In genomic region chr21:44084496-44085241, GRCh38 we compare ENCODE assay signal across 12 cellular contexts. TPM values are rescaled to one million over a fixed set of nuclear protein-coding genes. Genes with fewer than 3 reads are reported as not detected.
DNase-seq lines count a peak whose midpoint lies in the region; ATAC-seq lines count a peak whose summit lies in the region.
"Had no signal": no experiment of that assay in that cellular context is flagged by ENCODE, and none has a peak within 500 bp of the region (broad histone marks: within the 10 kb centered on the region; RNA-seq: fewer than 3 reads in every experiment).

No MANE protein-coding gene starts in this region.

- H3K4me1 Mint-ChIP-seq in activated CD8-positive, alpha-beta memory T cell treated with anti-CD3 and anti-CD28 coated beads, Interleukin-2, amount 10 ng/mL, durations not matched to agents 7 days and 5 days: peaks cover 90% of the 10 kb centered on the region
- peaks cover 99% of the 10 kb centered on the region for H3K4me1 Mint-ChIP-seq in activated T-cell treated with anti-CD3 and anti-CD28 coated beads, Interleukin-2, amount 50 U/mL, for 72 hours (ENCODE audit: low read depth)
- peaks cover 99 to 100% of the 10 kb centered on the region in 2 donors for H3K4me1 Mint-ChIP-seq in immature natural killer cell

- H3K9ac ChIP-seq in subcutaneous abdominal adipose tissue (ENCODE audit: low read length in 5 of 5): no peak overlapping the region
- H3K9ac ChIP-seq: SK-N-SH had no signal

- peaks cover 2 to 44% (median 23%) of the 10 kb centered on the region in 5 donors for H3K4me1 ChIP-seq in subcutaneous abdominal adipose tissue (ENCODE audit: control insufficient read depth in 5 of 5, insufficient read depth in 5 of 5, low read length in 5 of 5)
- H3K4me1 ChIP-seq: prostate gland had no signal

- H3K27ac Mint-ChIP-seq in activated CD8-positive, alpha-beta memory T cell treated with anti-CD3 and anti-CD28 coated beads, Interleukin-2, amount 10 ng/mL, durations not matched to agents 7 days and 5 days: peak overlapping the region; percentile 97
- peak overlapping the region; percentile 97 for H3K27ac Mint-ChIP-seq in activated T-cell treated with anti-CD3 and anti-CD28 coated beads, Interleukin-2, amount 50 U/mL, for 72 hours
- H3K27ac Mint-ChIP-seq in immature natural killer cell: peak overlapping the region; percentile 99 to 100 (median 99)

- no peaks in the 10 kb centered on the region for H3K9me3 Mint-ChIP-seq in activated CD8-positive, alpha-beta memory T cell treated with anti-CD3 and anti-CD28 coated beads, Interleukin-2, amount 10 ng/mL, durations not matched to agents 7 days and 5 days (ENCODE audit: low read depth)
- H3K9me3 Mint-ChIP-seq in activated T-cell treated with anti-CD3 and anti-CD28 coated beads, Interleukin-2, amount 50 U/mL, for 72 hours: no peaks in the 10 kb centered on the region
- H3K9me3 Mint-ChIP-seq in immature natural killer cell: no peaks in the 10 kb centered on the region

- H3K27ac ChIP-seq in subcutaneous abdominal adipose tissue (ENCODE audit: low read depth, low read length): peak overlapping the region; percentile 30

- H3K4me3 Mint-ChIP-seq in activated CD8-positive, alpha-beta memory T cell treated with anti-CD3 and anti-CD28 coated beads, Interleukin-2, amount 10 ng/mL, durations not matched to agents 7 days and 5 days: peak overlapping the region; percentile 74
- peak overlapping the region; percentile 77 to 93 for H3K4me3 Mint-ChIP-seq in activated T-cell treated with anti-CD3 and anti-CD28 coated beads, Interleukin-2, amount 50 U/mL, for 72 hours
- peak overlapping the region; percentile 84 to 96 (median 92) for H3K4me3 Mint-ChIP-seq in immature natural killer cell

- peaks cover 12 to 90% (median 83%) of the 10 kb centered on the region in 5 donors for H3K36me3 ChIP-seq in subcutaneous abdominal adipose tissue (ENCODE audit: control insufficient read depth in 5 of 5, insufficient read depth in 5 of 5, low read length in 5 of 5)

- no peaks in the 10 kb centered on the region for H3K27me3 ChIP-seq in subcutaneous abdominal adipose tissue (ENCODE audit: control insufficient read depth in 5 of 5, insufficient read depth in 4 of 5, low read length in 5 of 5)

- peaks cover 76% of the 10 kb centered on the region for H3K36me3 Mint-ChIP-seq in activated CD8-positive, alpha-beta memory T cell treated with anti-CD3 and anti-CD28 coated beads, Interleukin-2, amount 10 ng/mL, durations not matched to agents 7 days and 5 days
- peaks cover 24 to 48% of the 10 kb centered on the region in 2 donors for H3K36me3 Mint-ChIP-seq in activated T-cell treated with anti-CD3 and anti-CD28 coated beads, Interleukin-2, amount 50 U/mL, for 72 hours (ENCODE audit: insufficient read depth in 2 of 2)
- H3K36me3 Mint-ChIP-seq in immature natural killer cell: peaks cover 46 to 76% (median 55%) of the 10 kb centered on the region in 3 donors

- no peaks in the 10 kb centered on the region for H3K27me3 Mint-ChIP-seq in activated CD8-positive, alpha-beta memory T cell treated with anti-CD3 and anti-CD28 coated beads, Interleukin-2, amount 10 ng/mL, durations not matched to agents 7 days and 5 days
- no peaks in the 10 kb centered on the region for H3K27me3 Mint-ChIP-seq in activated T-cell treated with anti-CD3 and anti-CD28 coated beads, Interleukin-2, amount 50 U/mL, for 72 hours (ENCODE audit: low read depth)
- H3K27me3 Mint-ChIP-seq in immature natural killer cell (ENCODE audit: low read depth in 3 of 3): peaks cover 50 to 69% (median 55%) of the 10 kb centered on the region in 3 donors

- DNase-seq in activated CD8-positive, alpha-beta memory T cell treated with anti-CD3 and anti-CD28 coated beads, Interleukin-2, amount 10 ng/mL, durations not matched to agents 7 days and 5 days: peak; percentile 42
- no peak for DNase-seq in activated CD8-positive, alpha-beta memory T cell treated with anti-CD3 and anti-CD28 coated beads, Interleukin-2, amount 50 U/mL, for 4 hours
- no peak for DNase-seq in activated T-cell treated with anti-CD3 and anti-CD28 coated beads, Interleukin-2, amount 50 U/mL, for 72 hours
- peak; percentile 53 to 62 (median 57) for DNase-seq in immature natural killer cell
- no peak for DNase-seq in OCI-M2 (lab: John Stamatoyannopoulos, UW; ENCODE audit: unreplicated experiment)
- DNase-seq in A172 (ENCODE audit: low spot score): no peak
- DNase-seq: ACHN, NCI-H524, SK-N-SH had no signal

- H3K4me3 ChIP-seq in subcutaneous abdominal adipose tissue (ENCODE audit: low read depth in 1 of 5, low read length in 5 of 5): no peak overlapping the region
- H3K4me3 ChIP-seq: prostate gland had no signal

- no peak for ATAC-seq in activated CD8-positive, alpha-beta memory T cell treated with anti-CD3 and anti-CD28 coated beads, Interleukin-2, amount 10 ng/mL, durations not matched to agents 7 days and 5 days
- ATAC-seq in activated T-cell treated with anti-CD3 and anti-CD28 coated beads, Interleukin-2, amount 50 U/mL, for 72 hours (replicated peaks in 1 of 2): no peak
- ATAC-seq in HG03097 (IDR thresholded peaks at IDR 0.05; ENCODE audit: low FRiP score, unreplicated experiment): no peak

- H3K9me3 ChIP-seq in subcutaneous abdominal adipose tissue (ENCODE audit: control insufficient read depth in 5 of 5, low read length in 5 of 5): no peaks in the 10 kb centered on the region
- H3K9me3 ChIP-seq: prostate gland, SK-N-SH had no signal

- CTCF ChIA-PET in activated CD8-positive, alpha-beta memory T cell treated with anti-CD3 and anti-CD28 coated beads, Interleukin-2, amount 10 ng/mL, durations not matched to agents 7 days and 5 days (lab: Charles Lee): interaction anchor here (0.8 to 3.6 kb wide), 13 partner anchors 9 to 274 kb away, joined by 3 to 19 read pairs (median 6); partner anchors contain the start of gene TRAPPC10

RNA-seq across cellular contexts. Expression of gene PWP2, which starts 22.5 kb away (rescaled TPM):
- total RNA-seq in activated CD8-positive, alpha-beta memory T cell treated with anti-CD3 and anti-CD28 coated beads, Interleukin-2, amount 10 ng/mL, durations not matched to agents 7 days and 5 days: 1 to 10 TPM; 9.3 to 9.6 TPM
- 10 to 100 TPM in 1 of 2 donors, 1 to 10 TPM in 1; 5.9 to 23.2 TPM for total RNA-seq in activated T-cell treated with anti-CD3 and anti-CD28 coated beads, Interleukin-2, amount 50 U/mL, for 72 hours
- polyA plus RNA-seq in immature natural killer cell: 10 to 100 TPM in 1 of 3 donors, 1 to 10 TPM in 1, under 1 TPM in 1; 0.63 to 23.8 (median 7.4) TPM
- 44.4 and 56.9 TPM in 2 replicates for total RNA-seq in A172 (2014; rRNA removed; shearing (Covaris generic))

RNA-seq across cellular contexts. Expression of gene GATD3, which starts 48.8 kb away (rescaled TPM):
- 10 to 100 TPM; 10.0 to 12.5 TPM for total RNA-seq in activated CD8-positive, alpha-beta memory T cell treated with anti-CD3 and anti-CD28 coated beads, Interleukin-2, amount 10 ng/mL, durations not matched to agents 7 days and 5 days
- 10 to 100 TPM; 12.7 to 35.3 TPM for total RNA-seq in activated T-cell treated with anti-CD3 and anti-CD28 coated beads, Interleukin-2, amount 50 U/mL, for 72 hours
- polyA plus RNA-seq in immature natural killer cell: 10 to 100 TPM; 20.9 to 51.9 (median 51.8) TPM
- 58.8 and 66.8 TPM in 2 replicates for total RNA-seq in A172 (2014; rRNA removed; shearing (Covaris generic))

Comparison
In these comparisons a context has a peak if more than half of its experiments do, and no peak if none do; other contexts are left out.
1. DNase-seq: peak in activated CD8-positive, alpha-beta memory T cell treated with anti-CD3 and anti-CD28 coated beads, Interleukin-2, amount 10 ng/mL, durations not matched to agents 7 days and 5 days (single experiment) and immature natural killer cell (3 of 3); none in activated CD8-positive, alpha-beta memory T cell treated with anti-CD3 and anti-CD28 coated beads, Interleukin-2, amount 50 U/mL, for 4 hours (single experiment), activated T-cell treated with anti-CD3 and anti-CD28 coated beads, Interleukin-2, amount 50 U/mL, for 72 hours (0 of 2), OCI-M2 (single experiment) and A172 (single experiment).
2. Peak in every context shown above with its lines, with median percentiles within 50 percentile points of each other: H3K27ac Mint-ChIP-seq and H3K4me3 Mint-ChIP-seq.